9 cellular contexts compared by ENCODE assay signal in genomic region chr12:39145175-39145999, GRCh38.
A peak's percentile ranks its signal among the peaks of the same experiment; 100 is the strongest.
DNase-seq lines count a peak whose midpoint lies in the region; ATAC-seq, FAIRE-seq and TF ChIP-seq lines count a peak whose summit lies in the region.
"Had no signal": no experiment of that assay in that cellular context is flagged by ENCODE, and none has a peak within 500 bp of the region (broad histone marks: within the 10 kb centered on the region; RNA-seq: fewer than 3 reads in every experiment).

No MANE protein-coding gene starts in this region.

- H3K9me3 ChIP-seq in lung (ENCODE audit: control insufficient read depth in 2 of 2, insufficient read depth in 1 of 2, low read length in 1 of 2) = peaks cover 6 to 12% of the 10 kb centered on the region in 2 donors
- H3K9me3 ChIP-seq in small intestine (ENCODE audit: control insufficient read depth, low read depth) = peaks cover 2% of the 10 kb centered on the region

- ATAC-seq in lung (ENCODE audit: insufficient read depth, low FRiP score) = no peak
- ATAC-seq in stimulated activated naive CD8-positive, alpha-beta T cell treated with anti-CD3 and anti-CD28 coated beads, Interleukin-15, Interleukin-2, amounts not matched to agents 100 U/mL and 50 U/mL, for 24 hours = peak; percentile 69

- peak; percentile 63 for TF ChIP-seq CTCF in GM20000 (IDR thresholded peaks at IDR 0.05; ENCODE audit: extremely low read depth, missing control alignments)
- TF ChIP-seq CTCF in choroid plexus epithelial cell (conservative IDR thresholded peaks at IDR 0.05; ENCODE audit: low read depth, low read length) = peak; percentile 50
- peak; percentile 31 for TF ChIP-seq CTCF in lung (IDR thresholded peaks at IDR 0.05; ENCODE audit: control extremely low read depth, extremely low read depth)

- H3K4me3 ChIP-seq in choroid plexus epithelial cell (ENCODE audit: low read depth, low read length) (peak overlapping the region; percentile 41), lung (peak overlapping the region; percentile 38), small intestine (ENCODE audit: low read depth in 1 of 2, low read length in 2 of 2) (peak overlapping the region in 1 of 2 donors; percentile 17)

- WGBS in lung, 2 donors = 5 to 8% methylated on average over 65 to 70 of the region's 70 CpGs
- WGBS in small intestine, 3 donors = 7 to 35% (median 20%) methylated on average over 67 to 70 of the region's 70 CpGs

- FAIRE-seq in small intestine (lab: Jason Lieb, UNC) = no peak
- FAIRE-seq: frontal cortex had no signal

- H3K36me3 ChIP-seq in lung (ENCODE audit: control insufficient read depth in 2 of 2, insufficient read depth in 2 of 2, low read length in 2 of 2) (no peaks in the 10 kb centered on the region), small intestine (ENCODE audit: control insufficient read depth in 2 of 2, insufficient read depth in 2 of 2, low read length in 2 of 2) (no peaks in the 10 kb centered on the region)

- H3K27me3 ChIP-seq in lung (ENCODE audit: control insufficient read depth, insufficient read depth) = no peaks in the 10 kb centered on the region
- H3K27me3 ChIP-seq in small intestine (ENCODE audit: control insufficient read depth in 2 of 2, insufficient read depth in 2 of 2, low read length in 2 of 2) = peaks cover 0 to 4% of the 10 kb centered on the region in 2 donors

- peak; percentile 81 for DNase-seq in AG20443 (ENCODE audit: low spot score)
- peak; percentile 71 for DNase-seq in GM20000 (ENCODE audit: low spot score)
- peak; percentile 39 to 69 for DNase-seq in NCI-H524 (lab: John Stamatoyannopoulos, UW)
- DNase-seq in choroid plexus epithelial cell (ENCODE audit: low read depth) = peak; percentile 1
- DNase-seq in lung (ENCODE audit: low spot score) = no peak
- DNase-seq in stimulated activated naive CD8-positive, alpha-beta T cell treated with anti-CD3 and anti-CD28 coated beads, Interleukin-15, Interleukin-2, amounts not matched to agents 100 U/mL and 50 U/mL, for 24 hours = peak; percentile 62
- DNase-seq in small intestine = no peak
- DNase-seq in stimulated activated naive CD4-positive, alpha-beta T cell treated with Interleukin-2 at 50 U/mL for 16 hours (lab: John Stamatoyannopoulos, UW) = no peak

- H3K4me1 ChIP-seq in lung (ENCODE audit: control insufficient read depth in 2 of 2, insufficient read depth in 2 of 2, low read length in 2 of 2) = peaks cover 2 to 6% of the 10 kb centered on the region in 2 donors
- no peaks in the 10 kb centered on the region for H3K4me1 ChIP-seq in small intestine (ENCODE audit: control insufficient read depth in 2 of 2, insufficient read depth in 1 of 2, low read depth in 1 of 2, low read length in 1 of 2)

- H3K27ac ChIP-seq in lung (ENCODE audit: low read depth in 1 of 2, low read length in 1 of 2) (no peak overlapping the region), small intestine (ENCODE audit: low read depth in 1 of 2, low read length in 1 of 2) (no peak overlapping the region)

Comparison
In these comparisons a context has a peak if more than half of its experiments do, and no peak if none do; other contexts are left out.
1. DNase-seq: peak in AG20443 (single experiment), GM20000 (single experiment), NCI-H524 (2 of 2), choroid plexus epithelial cell (single experiment) and stimulated activated naive CD8-positive, alpha-beta T cell treated with anti-CD3 and anti-CD28 coated beads, Interleukin-15, Interleukin-2, amounts not matched to agents 100 U/mL and 50 U/mL, for 24 hours (single experiment); none in lung (single experiment), small intestine (single experiment) and stimulated activated naive CD4-positive, alpha-beta T cell treated with Interleukin-2 at 50 U/mL for 16 hours (single experiment).
2. Peak in every context shown above with its lines, with median percentiles within 50 percentile points of each other: CTCF ChIP-seq.